1 cellular context compared by ENCODE assay signal in the genomic region with DNA sequence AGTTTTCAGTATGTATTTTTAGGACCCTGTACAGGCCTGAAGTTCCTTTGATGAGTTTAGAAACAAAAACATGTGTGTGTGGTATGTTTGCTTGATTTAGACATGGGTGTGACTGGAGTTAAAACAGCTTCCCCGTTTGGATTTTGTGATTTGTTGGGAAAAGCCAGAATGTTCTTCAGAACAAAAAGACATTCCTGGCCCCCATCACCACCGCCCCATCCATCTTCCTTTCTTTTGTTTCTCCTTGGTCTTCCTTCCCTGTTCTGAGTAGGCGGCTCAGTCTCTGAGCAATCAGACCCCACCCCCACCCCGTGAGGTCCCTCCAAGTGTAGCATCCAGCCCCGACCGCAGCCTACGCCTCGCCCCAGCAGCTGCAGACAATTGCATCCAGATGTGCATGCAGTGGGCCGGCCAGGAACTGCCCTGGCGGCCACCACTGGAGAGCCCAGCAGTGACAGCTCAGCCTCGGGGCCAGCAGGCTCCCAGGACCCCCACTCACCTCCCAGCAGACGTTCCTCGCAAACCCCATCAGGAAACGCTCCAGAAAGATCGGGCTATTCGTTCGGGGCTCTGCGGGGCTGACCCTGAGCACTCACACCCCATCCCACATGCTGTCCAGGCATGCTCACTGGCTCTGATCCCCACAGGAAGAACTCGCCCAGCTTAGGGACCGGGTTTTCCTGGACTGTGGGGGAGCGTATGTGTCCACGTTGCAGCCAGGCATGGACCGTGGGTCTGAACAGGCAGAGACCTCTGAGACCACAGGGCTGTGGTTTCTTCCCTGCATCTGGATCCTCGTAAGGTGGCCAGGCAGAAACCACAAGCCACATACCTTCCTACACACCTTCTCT.
TF ChIP-seq lines count a peak whose summit lies in the region.

No MANE protein-coding gene starts in this region.

TF ChIP-seq in H1, 55 proteins besides CTCF, POLR2A, EP300 and RAD21:
- no peak for TF ChIP-seq TAF7 (optimal IDR thresholded peaks at IDR 0.05; ENCODE audit: borderline replicate concordance, low read depth, low read length)
- TF ChIP-seq ASH2L (IDR thresholded peaks at IDR 0.05; ENCODE audit: low read length), result no peak
- TF ChIP-seq HDAC2 (IDR thresholded peaks at IDR 0.05; ENCODE audit: borderline replicate concordance in 1 of 2, low read depth in 2 of 2, low read length in 2 of 2), result no peak
- TF ChIP-seq SP1 (IDR thresholded peaks at IDR 0.05; ENCODE audit: low read depth, low read length), result no peak
- no peak for TF ChIP-seq ZNF274 (IDR thresholded peaks at IDR 0.05; ENCODE audit: borderline replicate concordance, extremely low read depth, low read length)
- no peak for TF ChIP-seq RFX5 (IDR thresholded peaks at IDR 0.05; ENCODE audit: borderline replicate concordance, low read depth, low read length)
- no peak for TF ChIP-seq JUN (IDR thresholded peaks at IDR 0.05; ENCODE audit: low read depth, low read length)
- no peak for TF ChIP-seq RXRA (IDR thresholded peaks at IDR 0.05; ENCODE audit: insufficient read depth, low read depth, low read length)
- TF ChIP-seq SUZ12 (IDR thresholded peaks at IDR 0.05; ENCODE audit: low read length), result no peak
- no peak for TF ChIP-seq BRCA1 (IDR thresholded peaks at IDR 0.05; ENCODE audit: low read depth, low read length)
- TF ChIP-seq SIX5 (IDR thresholded peaks at IDR 0.05; ENCODE audit: low read depth, low read length), result no peak
- TF ChIP-seq GABPA (IDR thresholded peaks at IDR 0.05; ENCODE audit: borderline replicate concordance, insufficient read depth, low read length), result no peak
- TF ChIP-seq, protein P1, sequence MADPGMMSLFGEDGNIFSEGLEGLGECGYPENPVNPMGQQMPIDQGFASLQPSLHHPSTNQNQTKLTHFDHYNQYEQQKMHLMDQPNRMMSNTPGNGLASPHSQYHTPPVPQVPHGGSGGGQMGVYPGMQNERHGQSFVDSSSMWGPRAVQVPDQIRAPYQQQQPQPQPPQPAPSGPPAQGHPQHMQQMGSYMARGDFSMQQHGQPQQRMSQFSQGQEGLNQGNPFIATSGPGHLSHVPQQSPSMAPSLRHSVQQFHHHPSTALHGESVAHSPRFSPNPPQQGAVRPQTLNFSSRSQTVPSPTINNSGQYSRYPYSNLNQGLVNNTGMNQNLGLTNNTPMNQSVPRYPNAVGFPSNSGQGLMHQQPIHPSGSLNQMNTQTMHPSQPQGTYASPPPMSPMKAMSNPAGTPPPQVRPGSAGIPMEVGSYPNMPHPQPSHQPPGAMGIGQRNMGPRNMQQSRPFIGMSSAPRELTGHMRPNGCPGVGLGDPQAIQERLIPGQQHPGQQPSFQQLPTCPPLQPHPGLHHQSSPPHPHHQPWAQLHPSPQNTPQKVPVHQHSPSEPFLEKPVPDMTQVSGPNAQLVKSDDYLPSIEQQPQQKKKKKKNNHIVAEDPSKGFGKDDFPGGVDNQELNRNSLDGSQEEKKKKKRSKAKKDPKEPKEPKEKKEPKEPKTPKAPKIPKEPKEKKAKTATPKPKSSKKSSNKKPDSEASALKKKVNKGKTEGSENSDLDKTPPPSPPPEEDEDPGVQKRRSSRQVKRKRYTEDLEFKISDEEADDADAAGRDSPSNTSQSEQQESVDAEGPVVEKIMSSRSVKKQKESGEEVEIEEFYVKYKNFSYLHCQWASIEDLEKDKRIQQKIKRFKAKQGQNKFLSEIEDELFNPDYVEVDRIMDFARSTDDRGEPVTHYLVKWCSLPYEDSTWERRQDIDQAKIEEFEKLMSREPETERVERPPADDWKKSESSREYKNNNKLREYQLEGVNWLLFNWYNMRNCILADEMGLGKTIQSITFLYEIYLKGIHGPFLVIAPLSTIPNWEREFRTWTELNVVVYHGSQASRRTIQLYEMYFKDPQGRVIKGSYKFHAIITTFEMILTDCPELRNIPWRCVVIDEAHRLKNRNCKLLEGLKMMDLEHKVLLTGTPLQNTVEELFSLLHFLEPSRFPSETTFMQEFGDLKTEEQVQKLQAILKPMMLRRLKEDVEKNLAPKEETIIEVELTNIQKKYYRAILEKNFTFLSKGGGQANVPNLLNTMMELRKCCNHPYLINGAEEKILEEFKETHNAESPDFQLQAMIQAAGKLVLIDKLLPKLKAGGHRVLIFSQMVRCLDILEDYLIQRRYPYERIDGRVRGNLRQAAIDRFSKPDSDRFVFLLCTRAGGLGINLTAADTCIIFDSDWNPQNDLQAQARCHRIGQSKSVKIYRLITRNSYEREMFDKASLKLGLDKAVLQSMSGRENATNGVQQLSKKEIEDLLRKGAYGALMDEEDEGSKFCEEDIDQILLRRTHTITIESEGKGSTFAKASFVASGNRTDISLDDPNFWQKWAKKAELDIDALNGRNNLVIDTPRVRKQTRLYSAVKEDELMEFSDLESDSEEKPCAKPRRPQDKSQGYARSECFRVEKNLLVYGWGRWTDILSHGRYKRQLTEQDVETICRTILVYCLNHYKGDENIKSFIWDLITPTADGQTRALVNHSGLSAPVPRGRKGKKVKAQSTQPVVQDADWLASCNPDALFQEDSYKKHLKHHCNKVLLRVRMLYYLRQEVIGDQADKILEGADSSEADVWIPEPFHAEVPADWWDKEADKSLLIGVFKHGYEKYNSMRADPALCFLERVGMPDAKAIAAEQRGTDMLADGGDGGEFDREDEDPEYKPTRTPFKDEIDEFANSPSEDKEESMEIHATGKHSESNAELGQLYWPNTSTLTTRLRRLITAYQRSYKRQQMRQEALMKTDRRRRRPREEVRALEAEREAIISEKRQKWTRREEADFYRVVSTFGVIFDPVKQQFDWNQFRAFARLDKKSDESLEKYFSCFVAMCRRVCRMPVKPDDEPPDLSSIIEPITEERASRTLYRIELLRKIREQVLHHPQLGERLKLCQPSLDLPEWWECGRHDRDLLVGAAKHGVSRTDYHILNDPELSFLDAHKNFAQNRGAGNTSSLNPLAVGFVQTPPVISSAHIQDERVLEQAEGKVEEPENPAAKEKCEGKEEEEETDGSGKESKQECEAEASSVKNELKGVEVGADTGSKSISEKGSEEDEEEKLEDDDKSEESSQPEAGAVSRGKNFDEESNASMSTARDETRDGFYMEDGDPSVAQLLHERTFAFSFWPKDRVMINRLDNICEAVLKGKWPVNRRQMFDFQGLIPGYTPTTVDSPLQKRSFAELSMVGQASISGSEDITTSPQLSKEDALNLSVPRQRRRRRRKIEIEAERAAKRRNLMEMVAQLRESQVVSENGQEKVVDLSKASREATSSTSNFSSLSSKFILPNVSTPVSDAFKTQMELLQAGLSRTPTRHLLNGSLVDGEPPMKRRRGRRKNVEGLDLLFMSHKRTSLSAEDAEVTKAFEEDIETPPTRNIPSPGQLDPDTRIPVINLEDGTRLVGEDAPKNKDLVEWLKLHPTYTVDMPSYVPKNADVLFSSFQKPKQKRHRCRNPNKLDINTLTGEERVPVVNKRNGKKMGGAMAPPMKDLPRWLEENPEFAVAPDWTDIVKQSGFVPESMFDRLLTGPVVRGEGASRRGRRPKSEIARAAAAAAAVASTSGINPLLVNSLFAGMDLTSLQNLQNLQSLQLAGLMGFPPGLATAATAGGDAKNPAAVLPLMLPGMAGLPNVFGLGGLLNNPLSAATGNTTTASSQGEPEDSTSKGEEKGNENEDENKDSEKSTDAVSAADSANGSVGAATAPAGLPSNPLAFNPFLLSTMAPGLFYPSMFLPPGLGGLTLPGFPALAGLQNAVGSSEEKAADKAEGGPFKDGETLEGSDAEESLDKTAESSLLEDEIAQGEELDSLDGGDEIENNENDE (IDR thresholded peaks at IDR 0.05; ENCODE audit: insufficient replicate concordance, low read length), result no peak
- TF ChIP-seq, protein P2, sequence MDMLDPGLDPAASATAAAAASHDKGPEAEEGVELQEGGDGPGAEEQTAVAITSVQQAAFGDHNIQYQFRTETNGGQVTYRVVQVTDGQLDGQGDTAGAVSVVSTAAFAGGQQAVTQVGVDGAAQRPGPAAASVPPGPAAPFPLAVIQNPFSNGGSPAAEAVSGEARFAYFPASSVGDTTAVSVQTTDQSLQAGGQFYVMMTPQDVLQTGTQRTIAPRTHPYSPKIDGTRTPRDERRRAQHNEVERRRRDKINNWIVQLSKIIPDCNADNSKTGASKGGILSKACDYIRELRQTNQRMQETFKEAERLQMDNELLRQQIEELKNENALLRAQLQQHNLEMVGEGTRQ (IDR thresholded peaks at IDR 0.05; ENCODE audit: low read length), result no peak
